ENCODE assay signal across 23 cellular contexts in genomic region chr16:53121043-53121442, GRCh38.
DNase-seq lines count a peak whose midpoint lies in the region; ATAC-seq and TF ChIP-seq lines count a peak whose summit lies in the region.
"Had no signal": no experiment of that assay in that cellular context is flagged by ENCODE, and none has a peak within 500 bp of the region (broad histone marks: within the 10 kb centered on the region; RNA-seq: fewer than 3 reads in every experiment).

No MANE protein-coding gene starts in this region.

- no peak overlapping the region for H3K4me3 Mint-ChIP-seq in CD8-positive, alpha-beta memory T cell
- H3K4me3 Mint-ChIP-seq in stimulated activated naive B cell treated with anti-CD40 and anti-IgM and Interleukin-4, amounts not matched to agents 10 μg/mL and 1 μg/mL and 100 μg/mL, for 72 hours: no peak overlapping the region
- H3K4me3 Mint-ChIP-seq: naive thymus-derived CD4-positive, alpha-beta T cell; stimulated activated memory B cell treated with anti-CD40 and anti-IgM and Interleukin-4, amounts not matched to agents 10 μg/mL and 1 μg/mL and 100 μg/mL, for 72 hours; T-helper 1 cell treated with Interleukin-12 subunit alpha and Interleukin-12 subunit beta and Interleukin-4 antibody, amounts not matched to agents 30 μg/mL and 1 μg/mL, for 36 hours had no signal

- H3K4me1 Mint-ChIP-seq in CD8-positive, alpha-beta memory T cell: peaks cover 1 to 6% (median 4%) of the 10 kb centered on the region in 3 donors
- H3K4me1 Mint-ChIP-seq in stimulated activated naive B cell treated with anti-CD40 and anti-IgM and Interleukin-4, amounts not matched to agents 10 μg/mL and 1 μg/mL and 100 μg/mL, for 72 hours: peaks cover 1 to 12% of the 10 kb centered on the region in 2 donors
- H3K4me1 Mint-ChIP-seq: naive thymus-derived CD4-positive, alpha-beta T cell had no signal

- no peaks in the 10 kb centered on the region for H3K4me1 ChIP-seq in CD8-positive, alpha-beta memory T cell (ENCODE audit: insufficient read depth, low read length)
- H3K4me1 ChIP-seq in SK-N-SH (ENCODE audit: control insufficient read depth in 1 of 2, insufficient read depth in 2 of 2, low read depth in 1 of 2, low read length in 1 of 2) (no peaks in the 10 kb centered on the region), left lung (peaks cover 0 to 4% of the 10 kb centered on the region in 2 donors)
- H3K4me1 ChIP-seq: foreskin keratinocyte had no signal

- no peak for ATAC-seq in left lung
- no peak for ATAC-seq in stimulated activated naive B cell treated with anti-CD40 and anti-IgM and Interleukin-4, amounts not matched to agents 10 μg/mL and 1 μg/mL and 100 μg/mL, for 72 hours (replicated peaks)
- ATAC-seq: foreskin keratinocyte; naive thymus-derived CD4-positive, alpha-beta T cell; stimulated activated memory B cell treated with anti-CD40 and anti-IgM and Interleukin-4, amounts not matched to agents 10 μg/mL and 1 μg/mL and 100 μg/mL, for 72 hours had no signal

- peak overlapping the region in 5 of 8 donors; percentile 14 to 83 (median 50) for H3K27ac Mint-ChIP-seq in CD8-positive, alpha-beta memory T cell
- peak overlapping the region; percentile 25 for H3K27ac Mint-ChIP-seq in stimulated activated naive B cell treated with anti-CD40 and anti-IgM and Interleukin-4, amounts not matched to agents 10 μg/mL and 1 μg/mL and 100 μg/mL, for 72 hours
- H3K27ac Mint-ChIP-seq: stimulated activated memory B cell treated with anti-CD40 and anti-IgM and Interleukin-4, amounts not matched to agents 10 μg/mL and 1 μg/mL and 100 μg/mL, for 72 hours; T-helper 1 cell treated with Interleukin-12 subunit alpha and Interleukin-12 subunit beta and Interleukin-4 antibody, amounts not matched to agents 30 μg/mL and 1 μg/mL, for 36 hours had no signal

- DNase-seq in CD8-positive, alpha-beta memory T cell: no peak
- no peak for DNase-seq in SK-N-SH
- DNase-seq in left lung: no peak
- no peak for DNase-seq in stimulated activated naive B cell treated with anti-CD40 and anti-IgM and Interleukin-4, amounts not matched to agents 10 μg/mL and 1 μg/mL and 100 μg/mL, for 72 hours
- DNase-seq in amniotic stem cell (lab: John Stamatoyannopoulos, UW): no peak
- no peak for DNase-seq in erythroblast (lab: John Stamatoyannopoulos, UW)
- no peak for DNase-seq in posterior vena cava (ENCODE audit: low spot score)
- DNase-seq in NCI-H1694 treated with DMSO at 0.1 percent for 48 hours (lab: John Stamatoyannopoulos, UW): no peak
- DNase-seq: activated CD4-positive, alpha-beta T cell treated with anti-CD3 and anti-CD28 coated beads, Interleukin-2, amount 50 U/mL, for 4 hours; activated CD8-positive, alpha-beta memory T cell treated with anti-CD3 and anti-CD28 coated beads, Interleukin-2, amount 50 U/mL, for 48 hours; Caco-2; dermis blood vessel endothelial cell; foreskin keratinocyte; HCEC 1CT; naive thymus-derived CD4-positive, alpha-beta T cell; NCI-H1436; NCI-H2171; NCI-H526; SHP77 had no signal

- H3K27me3 ChIP-seq in CD8-positive, alpha-beta memory T cell (ENCODE audit: insufficient read depth, low read length, poor library complexity, severe bottlenecking): no peaks in the 10 kb centered on the region
- H3K27me3 ChIP-seq in SK-N-SH (ENCODE audit: insufficient read depth) (no peaks in the 10 kb centered on the region), left lung (no peaks in the 10 kb centered on the region)
- H3K27me3 ChIP-seq: foreskin keratinocyte, tibial nerve had no signal

- TF ChIP-seq POLR2A in erythroblast (IDR thresholded peaks at IDR 0.05; ENCODE audit: low read length): no peak

- no peak overlapping the region for H3K4me2 ChIP-seq in SK-N-SH

- H3K27me3 Mint-ChIP-seq in CD8-positive, alpha-beta memory T cell: no peaks in the 10 kb centered on the region
- no peaks in the 10 kb centered on the region for H3K27me3 Mint-ChIP-seq in stimulated activated naive B cell treated with anti-CD40 and anti-IgM and Interleukin-4, amounts not matched to agents 10 μg/mL and 1 μg/mL and 100 μg/mL, for 72 hours
- H3K27me3 Mint-ChIP-seq: naive thymus-derived CD4-positive, alpha-beta T cell; stimulated activated memory B cell treated with anti-CD40 and anti-IgM and Interleukin-4, amounts not matched to agents 10 μg/mL and 1 μg/mL and 100 μg/mL, for 72 hours had no signal

- no peaks in the 10 kb centered on the region for H3K9me3 ChIP-seq in CD8-positive, alpha-beta memory T cell (ENCODE audit: low read length)
- no peaks in the 10 kb centered on the region for H3K9me3 ChIP-seq in SK-N-SH
- H3K9me3 ChIP-seq in left lung: no peaks in the 10 kb centered on the region
- H3K9me3 ChIP-seq: Caco-2, tibial nerve had no signal

- POLR2A ChIA-PET in CD8-positive, alpha-beta memory T cell (lab: Charles Lee): no interaction called here
- POLR2A ChIA-PET in SK-N-SH (lab: Yijun Ruan, JAX): no interaction called here

- no peak for TF ChIP-seq RAD21 in SK-N-SH (IDR thresholded peaks at IDR 0.05; ENCODE audit: low read length)

- CTCF ChIA-PET in CD8-positive, alpha-beta memory T cell (lab: Charles Lee): interaction anchor here (1.5 to 2.0 kb wide), 2 partner anchors 9 to 66 kb away, joined by 4 to 5 read pairs; partner anchors contain the start of gene CHD9
- CTCF ChIA-PET in SK-N-SH (lab: Yijun Ruan, JAX): interaction anchor here (0.8 to 1.8 kb wide), 5 partner anchors 9 to 87 kb away, joined by 3 to 6 read pairs (median 4); partner anchors contain the start of gene CHD9

- H3F3A ChIP-seq in SK-N-SH (replicated peaks; ENCODE audit: insufficient read depth): peaks cover 10% of the 10 kb centered on the region

- no peaks in the 10 kb centered on the region for H4K20me1 ChIP-seq in SK-N-SH (ENCODE audit: insufficient read depth)

- peaks cover 28% of the 10 kb centered on the region for H3K79me2 ChIP-seq in SK-N-SH (ENCODE audit: insufficient read depth)

- no peak overlapping the region for H3K9ac ChIP-seq in SK-N-SH

- H2AFZ ChIP-seq in SK-N-SH (ENCODE audit: low read depth): no peak overlapping the region

- no peaks in the 10 kb centered on the region for H3K36me3 ChIP-seq in CD8-positive, alpha-beta memory T cell (ENCODE audit: insufficient read depth, low read length)
- H3K36me3 ChIP-seq in SK-N-SH (replicated peaks in 1 of 2; ENCODE audit: control insufficient read depth in 1 of 2, insufficient read depth in 2 of 2, low read length in 1 of 2) (peaks cover 0 to 3% of the 10 kb centered on the region in 2 experiments), left lung (no peaks in the 10 kb centered on the region)
- H3K36me3 ChIP-seq: tibial nerve had no signal

- H3K4me3 ChIP-seq in CD8-positive, alpha-beta memory T cell (ENCODE audit: low read length): no peak overlapping the region
- H3K4me3 ChIP-seq in SK-N-SH (ENCODE audit: low read depth in 2 of 2, low read length in 1 of 2) (no peak overlapping the region), left lung (no peak overlapping the region)
- H3K4me3 ChIP-seq: tibial nerve had no signal

- no peaks in the 10 kb centered on the region for H3K36me3 Mint-ChIP-seq in CD8-positive, alpha-beta memory T cell
- H3K36me3 Mint-ChIP-seq in stimulated activated naive B cell treated with anti-CD40 and anti-IgM and Interleukin-4, amounts not matched to agents 10 μg/mL and 1 μg/mL and 100 μg/mL, for 72 hours: peaks cover 9 to 12% of the 10 kb centered on the region in 2 donors

- WGBS in SK-N-SH (ENCODE audit: low lambda C conversion rate): 88% methylated on average over 2 of the region's 2 CpGs

- peaks cover 0 to 4% (median 0%) of the 10 kb centered on the region in 5 donors for H3K9me3 Mint-ChIP-seq in CD8-positive, alpha-beta memory T cell
- peaks cover 2 to 4% of the 10 kb centered on the region in 2 donors for H3K9me3 Mint-ChIP-seq in stimulated activated naive B cell treated with anti-CD40 and anti-IgM and Interleukin-4, amounts not matched to agents 10 μg/mL and 1 μg/mL and 100 μg/mL, for 72 hours
- H3K9me3 Mint-ChIP-seq: T-helper 1 cell treated with Interleukin-12 subunit alpha and Interleukin-12 subunit beta and Interleukin-4 antibody, amounts not matched to agents 30 μg/mL and 1 μg/mL, for 36 hours had no signal

- TF ChIP-seq CTCF in SK-N-SH (IDR thresholded peaks at IDR 0.05) (no peak), left lung (IDR thresholded peaks at IDR 0.05) (no peak)

- H3K27ac ChIP-seq in CD8-positive, alpha-beta memory T cell (ENCODE audit: low read depth, low read length): no peak overlapping the region
- peak overlapping the region; percentile 30 to 36; a peak in 3 of 4 replicates for H3K27ac ChIP-seq in SK-N-SH (ENCODE audit: low read depth in 2 of 2, low read length in 1 of 2)
- H3K27ac ChIP-seq in left lung: peak overlapping the region; percentile 30 to 35
- H3K27ac ChIP-seq: foreskin keratinocyte, VCaP had no signal

- H3K9me2 ChIP-seq in SK-N-SH: no peaks in the 10 kb centered on the region

- intact Hi-C loops in left lung (cut with DNase I): no loop called here
- intact Hi-C loops in posterior vena cava (cut with DNase I): loop anchor here in 1 of 2 donors (10.0 kb wide), 1 partner anchor 66 kb away; the partner anchor contains the start of genes CHD9 and CHD9NB

- no peak for TF ChIP-seq EP300 in SK-N-SH (IDR thresholded peaks at IDR 0.05; ENCODE audit: borderline replicate concordance in 1 of 2, low read depth in 1 of 2, low read length in 1 of 2)

TF ChIP-seq in SK-N-SH, 30 proteins besides CTCF, POLR2A, EP300 and RAD21:
- TF ChIP-seq TCF12 (IDR thresholded peaks at IDR 0.05): 0 out of 2 replicates have a peak, but pooled peaks have one; percentile 5
- TF ChIP-seq MXI1 (IDR thresholded peaks at IDR 0.05; ENCODE audit: low read depth, low read length): no peak
